12 cellular contexts compared by ENCODE assay signal in the genomic region with DNA sequence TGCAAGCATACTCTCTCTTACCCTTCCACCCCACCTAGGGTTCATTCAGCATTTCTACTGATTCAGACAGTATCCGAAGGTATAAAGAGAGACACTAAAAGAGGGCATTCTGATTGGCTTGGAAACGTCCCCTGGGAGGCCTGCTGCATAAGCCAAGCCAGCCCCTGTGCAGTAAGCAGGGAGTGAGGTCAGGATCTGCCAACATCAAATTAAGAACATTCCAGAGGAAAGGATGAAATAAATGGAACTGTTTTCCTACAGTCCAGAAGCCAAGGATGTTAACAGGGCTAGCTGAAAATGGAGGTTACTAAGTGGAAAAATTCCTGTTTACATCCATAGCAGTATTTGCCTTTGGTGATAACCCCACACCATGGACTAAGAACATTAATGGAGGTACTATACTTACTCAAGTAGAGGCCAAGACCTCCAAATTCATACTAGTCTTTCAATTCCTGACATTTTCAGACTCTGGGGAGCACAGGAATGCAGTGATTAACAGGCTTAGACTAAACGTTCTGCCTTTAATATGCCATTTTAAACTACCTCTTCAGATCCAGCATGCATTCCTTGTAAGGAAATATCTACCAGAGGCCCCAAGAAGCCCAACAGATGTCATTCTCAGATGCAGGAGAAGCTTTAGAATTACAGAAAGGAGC. TPM values are rescaled to one million over a fixed set of nuclear protein-coding genes. Genes with fewer than 3 reads are reported as not detected.
DNase-seq lines count a peak whose midpoint lies in the region; FAIRE-seq and TF ChIP-seq lines count a peak whose summit lies in the region.
"Had no signal": no experiment of that assay in that cellular context is flagged by ENCODE, and none has a peak within 500 bp of the region (broad histone marks: within the 10 kb centered on the region; RNA-seq: fewer than 3 reads in every experiment).

No MANE protein-coding gene starts in this region.

- intact Hi-C loops in stomach (cut with DNase I; ENCODE audit: low total_unique reads), result no loop called here
- intact Hi-C loops in activated CD4-positive, alpha-beta T cell treated with anti-CD3 and anti-CD28 coated beads, Interleukin-2, amount 10 ng/mL, durations not matched to agents 24 days and 14 days (cut with micrococcal nuclease), result no loop called here
- intact Hi-C loops in posterior cingulate gyrus (cut with DNase I), result loop anchor here (5.0 kb wide), 1 partner anchor 34 kb away; a partner anchor contains a TSS

- TF ChIP-seq CTCF in astrocyte (IDR thresholded peaks at IDR 0.05; ENCODE audit: insufficient read depth, low read depth, low read length), result no peak
- TF ChIP-seq CTCF in stomach (IDR thresholded peaks at IDR 0.05), result no peak
- no peak for TF ChIP-seq CTCF in GM20000 (IDR thresholded peaks at IDR 0.05; ENCODE audit: extremely low read depth, missing control alignments)

- no peak for FAIRE-seq in astrocyte (lab: Jason Lieb, UNC)
- FAIRE-seq: endothelial cell of umbilical vein had no signal

- H3K27ac ChIP-seq in astrocyte (ENCODE audit: low read depth, low read length) (no peak overlapping the region), stomach (peak overlapping the region in 4 of 5 donors; percentile 13 to 79 (median 63))

- H3K27me3 Mint-ChIP-seq in astrocyte (ENCODE audit: low read depth, unreplicated experiment), result no peaks in the 10 kb centered on the region
- no peaks in the 10 kb centered on the region for H3K27me3 Mint-ChIP-seq in activated CD4-positive, alpha-beta T cell treated with anti-CD3 and anti-CD28 coated beads, Interleukin-2, amount 10 ng/mL, durations not matched to agents 24 days and 14 days
- H3K27me3 Mint-ChIP-seq: CD4-positive, alpha-beta memory T cell had no signal

- no peaks in the 10 kb centered on the region for H3K36me3 ChIP-seq in astrocyte (ENCODE audit: insufficient read depth, low read length)
- peaks cover 0 to 4% (median 2%) of the 10 kb centered on the region in 4 donors for H3K36me3 ChIP-seq in stomach

- peaks cover 7% of the 10 kb centered on the region for H3K36me3 Mint-ChIP-seq in astrocyte (ENCODE audit: low read depth, unreplicated experiment)
- H3K36me3 Mint-ChIP-seq in activated CD4-positive, alpha-beta T cell treated with anti-CD3 and anti-CD28 coated beads, Interleukin-2, amount 10 ng/mL, durations not matched to agents 24 days and 14 days (ENCODE audit: low read depth), result peaks cover 11% of the 10 kb centered on the region

- H4K20me1 ChIP-seq in astrocyte (ENCODE audit: insufficient read depth, low read length), result peaks cover 99% of the 10 kb centered on the region

- H3K9me3 Mint-ChIP-seq in astrocyte (ENCODE audit: unreplicated experiment), result no peaks in the 10 kb centered on the region
- H3K9me3 Mint-ChIP-seq in activated CD4-positive, alpha-beta T cell treated with anti-CD3 and anti-CD28 coated beads, Interleukin-2, amount 10 ng/mL, durations not matched to agents 24 days and 14 days, result no peaks in the 10 kb centered on the region
- H3K9me3 Mint-ChIP-seq: CD4-positive, alpha-beta memory T cell had no signal

- H3K27me3 ChIP-seq in astrocyte (ENCODE audit: insufficient read depth, low read length), result no peaks in the 10 kb centered on the region
- no peaks in the 10 kb centered on the region for H3K27me3 ChIP-seq in stomach

- H3K27ac Mint-ChIP-seq in astrocyte (ENCODE audit: unreplicated experiment), result peak overlapping the region; percentile 96
- no peak overlapping the region for H3K27ac Mint-ChIP-seq in activated CD4-positive, alpha-beta T cell treated with anti-CD3 and anti-CD28 coated beads, Interleukin-2, amount 10 ng/mL, durations not matched to agents 24 days and 14 days
- H3K27ac Mint-ChIP-seq: activated CD8-positive, alpha-beta T cell treated with anti-CD3 and anti-CD28 coated beads, Interleukin-2, amount 10 ng/mL, durations not matched to agents 7 days and 5 days had no signal

- H3K9ac ChIP-seq in astrocyte (ENCODE audit: low read length), result no peak overlapping the region

- no peak for TF ChIP-seq EP300 in stomach (IDR thresholded peaks at IDR 0.05)

- H3K4me2 ChIP-seq in astrocyte (ENCODE audit: low read length), result no peak overlapping the region

- DNase-seq in EH (ENCODE audit: low read depth), result peak; percentile 76
- peak; percentile 55 for DNase-seq in astrocyte (ENCODE audit: low read depth)
- peak; percentile 29 for DNase-seq in hepatic stellate cell (ENCODE audit: low spot score)
- no peak for DNase-seq in stomach
- no peak for DNase-seq in GM20000 (ENCODE audit: low spot score)
- DNase-seq in activated CD4-positive, alpha-beta T cell treated with anti-CD3 and anti-CD28 coated beads, Interleukin-2, amount 10 ng/mL, durations not matched to agents 24 days and 14 days, result no peak
- no peak for DNase-seq in dermis blood vessel endothelial cell
- no peak for DNase-seq in posterior cingulate gyrus
- DNase-seq: activated CD8-positive, alpha-beta T cell treated with anti-CD3 and anti-CD28 coated beads, Interleukin-2, amount 10 ng/mL, durations not matched to agents 7 days and 5 days; CD4-positive, alpha-beta memory T cell; SIG-M5 had no signal

- H3K4me1 Mint-ChIP-seq in astrocyte (ENCODE audit: low read depth, unreplicated experiment), result peaks cover 50% of the 10 kb centered on the region
- H3K4me1 Mint-ChIP-seq in activated CD4-positive, alpha-beta T cell treated with anti-CD3 and anti-CD28 coated beads, Interleukin-2, amount 10 ng/mL, durations not matched to agents 24 days and 14 days, result peaks cover 6% of the 10 kb centered on the region

- H3K4me1 ChIP-seq in astrocyte (ENCODE audit: insufficient read depth, low read length), result peaks cover 27% of the 10 kb centered on the region
- peaks cover 73 to 99% (median 86%) of the 10 kb centered on the region in 4 donors for H3K4me1 ChIP-seq in stomach

- H3K4me3 ChIP-seq in astrocyte (ENCODE audit: insufficient read depth, low read depth, low read length) (no peak overlapping the region), stomach (no peak overlapping the region)

- H2AFZ ChIP-seq in astrocyte (ENCODE audit: low read depth, low read length), result no peak overlapping the region

- H3K9me3 ChIP-seq in astrocyte (ENCODE audit: insufficient read depth, low read depth, low read length), result no peaks in the 10 kb centered on the region
- no peaks in the 10 kb centered on the region for H3K9me3 ChIP-seq in stomach

- TF ChIP-seq POLR2A in stomach (IDR thresholded peaks at IDR 0.05), result no peak

- 26 to 42% (median 38%) methylated on average over 3 of the region's 3 CpGs for WGBS in stomach, 5 donors

- H3K79me2 ChIP-seq in astrocyte (ENCODE audit: insufficient read depth, low read length), result peaks cover 99% of the 10 kb centered on the region

- peak overlapping the region; percentile 11 for H3K4me3 Mint-ChIP-seq in astrocyte (ENCODE audit: unreplicated experiment)
- H3K4me3 Mint-ChIP-seq in activated CD4-positive, alpha-beta T cell treated with anti-CD3 and anti-CD28 coated beads, Interleukin-2, amount 10 ng/mL, durations not matched to agents 24 days and 14 days, result no peak overlapping the region
- H3K4me3 Mint-ChIP-seq: activated CD8-positive, alpha-beta T cell treated with anti-CD3 and anti-CD28 coated beads, Interleukin-2, amount 10 ng/mL, durations not matched to agents 7 days and 5 days; CD4-positive, alpha-beta memory T cell had no signal

RNA-seq across cellular contexts. Expression of a gene that starts 34.5 kb away (rescaled TPM):
- total RNA-seq in astrocyte (281 and 305 TPM in 2 replicates), stomach (100 to 1,000 TPM in 4 of 5 donors, 10 to 100 TPM in 1; 58.8 to 228 (median 127) TPM), dermis blood vessel endothelial cell (102 and 136 TPM in 2 replicates)
- polyA plus RNA-seq in stomach, result 10 to 100 TPM; 41.4 to 73.4 (median 45.5) TPM
- total RNA-seq in activated CD4-positive, alpha-beta T cell treated with anti-CD3 and anti-CD28 coated beads, Interleukin-2, amount 10 ng/mL, durations not matched to agents 24 days and 14 days, result 61.6 and 68.7 TPM in 2 replicates

Comparison
In these comparisons a context has a peak if more than half of its experiments do, and no peak if none do; other contexts are left out.
1. DNase-seq: peak in EH (single experiment), astrocyte (single experiment) and hepatic stellate cell (single experiment); none in stomach (single experiment), GM20000 (single experiment), activated CD4-positive, alpha-beta T cell treated with anti-CD3 and anti-CD28 coated beads, Interleukin-2, amount 10 ng/mL, durations not matched to agents 24 days and 14 days (single experiment), dermis blood vessel endothelial cell (single experiment) and posterior cingulate gyrus (0 of 10).